ENCODE assay signal across 23 cellular contexts in the genomic region with DNA sequence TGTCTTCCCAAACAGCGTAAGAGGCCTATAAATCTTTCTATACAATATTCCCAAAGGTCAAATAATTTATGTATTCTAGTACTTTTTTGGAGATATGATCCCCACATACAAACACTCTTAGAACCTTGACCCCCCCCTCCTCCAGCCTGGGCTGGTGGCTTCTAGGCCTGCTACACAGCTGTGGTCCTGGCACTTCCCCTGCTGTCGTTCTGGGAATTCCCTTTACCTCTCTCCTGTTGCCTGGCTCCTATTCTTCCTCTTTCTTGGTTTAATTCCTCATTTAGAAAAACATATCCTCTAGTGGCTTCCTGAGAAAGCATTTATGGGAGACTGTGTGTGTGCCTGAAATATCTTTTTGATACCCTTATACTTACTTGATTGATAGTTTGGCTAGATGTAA. TPM values are rescaled to one million over a fixed set of nuclear protein-coding genes. Genes with fewer than 3 reads are reported as not detected.
DNase-seq lines count a peak whose midpoint lies in the region; ATAC-seq, FAIRE-seq and TF ChIP-seq lines count a peak whose summit lies in the region.
"Had no signal": no experiment of that assay in that cellular context is flagged by ENCODE, and none has a peak within 500 bp of the region (broad histone marks: within the 10 kb centered on the region; RNA-seq: fewer than 3 reads in every experiment).

No MANE protein-coding gene starts in this region.

- no peaks in the 10 kb centered on the region for H3K9me3 Mint-ChIP-seq in natural killer cell treated with Interleukin-12 subunit alpha and Interleukin-12 subunit beta and Interleukin-15 and Interleukin-18, amount 100 ng/mL, for 72 hours
- no peaks in the 10 kb centered on the region for H3K9me3 Mint-ChIP-seq in natural killer cell
- no peaks in the 10 kb centered on the region for H3K9me3 Mint-ChIP-seq in central memory CD8-positive, alpha-beta T cell
- H3K9me3 Mint-ChIP-seq: activated naive CD4-positive, alpha-beta T cell treated with anti-CD3 and anti-CD28 coated beads for 36 hours had no signal

- intact Hi-C loops in natural killer cell (cut with micrococcal nuclease) = no loop called here

- no peaks in the 10 kb centered on the region for H3K27me3 Mint-ChIP-seq in natural killer cell treated with Interleukin-12 subunit alpha and Interleukin-12 subunit beta and Interleukin-15 and Interleukin-18, amount 100 ng/mL, for 72 hours
- no peaks in the 10 kb centered on the region for H3K27me3 Mint-ChIP-seq in natural killer cell (ENCODE audit: low read depth in 2 of 2)
- no peaks in the 10 kb centered on the region for H3K27me3 Mint-ChIP-seq in central memory CD8-positive, alpha-beta T cell

- H3K27ac Mint-ChIP-seq in natural killer cell treated with Interleukin-12 subunit alpha and Interleukin-12 subunit beta and Interleukin-15 and Interleukin-18, amount 100 ng/mL, for 72 hours = peak overlapping the region; percentile 65 to 93
- no peak overlapping the region for H3K27ac Mint-ChIP-seq in natural killer cell
- H3K27ac Mint-ChIP-seq in central memory CD8-positive, alpha-beta T cell (ENCODE audit: low read depth) = peak overlapping the region; percentile 49
- H3K27ac Mint-ChIP-seq: activated CD8-positive, alpha-beta T cell treated with anti-CD3 and anti-CD28 coated beads, Interleukin-2, amount 10 ng/mL, durations not matched to agents 7 days and 5 days; activated naive CD4-positive, alpha-beta T cell treated with anti-CD3 and anti-CD28 coated beads for 36 hours had no signal

- no peak for FAIRE-seq in small intestine (lab: Jason Lieb, UNC)

- H3K36me3 Mint-ChIP-seq in natural killer cell treated with Interleukin-12 subunit alpha and Interleukin-12 subunit beta and Interleukin-15 and Interleukin-18, amount 100 ng/mL, for 72 hours = no peaks in the 10 kb centered on the region
- H3K36me3 Mint-ChIP-seq in natural killer cell = no peaks in the 10 kb centered on the region
- H3K36me3 Mint-ChIP-seq in central memory CD8-positive, alpha-beta T cell (ENCODE audit: insufficient read depth) = peaks cover 7% of the 10 kb centered on the region

- H3K27ac ChIP-seq in small intestine (ENCODE audit: low read depth in 1 of 2, low read length in 1 of 2) = no peak overlapping the region
- H3K27ac ChIP-seq: dorsolateral prefrontal cortex, KMS-11, left ventricle myocardium inferior had no signal

- peaks cover 41 to 44% of the 10 kb centered on the region in 2 donors for H3K4me1 Mint-ChIP-seq in natural killer cell treated with Interleukin-12 subunit alpha and Interleukin-12 subunit beta and Interleukin-15 and Interleukin-18, amount 100 ng/mL, for 72 hours (ENCODE audit: low read depth in 2 of 2)
- H3K4me1 Mint-ChIP-seq in natural killer cell = peaks cover 23 to 34% of the 10 kb centered on the region in 2 donors
- peaks cover 34% of the 10 kb centered on the region for H3K4me1 Mint-ChIP-seq in central memory CD8-positive, alpha-beta T cell

- no peak for TF ChIP-seq CTCF in natural killer cell (IDR thresholded peaks at IDR 0.05)

- H3K4me3 Mint-ChIP-seq in natural killer cell treated with Interleukin-12 subunit alpha and Interleukin-12 subunit beta and Interleukin-15 and Interleukin-18, amount 100 ng/mL, for 72 hours = peak overlapping the region; percentile 14
- H3K4me3 Mint-ChIP-seq in natural killer cell = no peak overlapping the region
- H3K4me3 Mint-ChIP-seq in central memory CD8-positive, alpha-beta T cell = no peak overlapping the region
- H3K4me3 Mint-ChIP-seq: activated CD8-positive, alpha-beta T cell treated with anti-CD3 and anti-CD28 coated beads, Interleukin-2, amount 10 ng/mL, durations not matched to agents 7 days and 5 days; activated naive CD4-positive, alpha-beta T cell treated with anti-CD3 and anti-CD28 coated beads for 36 hours; CD8-positive, alpha-beta memory T cell; immature natural killer cell had no signal

- peaks cover 0 to 6% of the 10 kb centered on the region in 2 donors for H3K4me1 ChIP-seq in small intestine (ENCODE audit: control insufficient read depth in 2 of 2, insufficient read depth in 1 of 2, low read depth in 1 of 2, low read length in 1 of 2)

- no peaks in the 10 kb centered on the region for H3K9me3 ChIP-seq in small intestine (ENCODE audit: control insufficient read depth, low read depth)
- H3K9me3 ChIP-seq: HAP-1, left ventricle myocardium inferior had no signal

- H3K27me3 ChIP-seq in small intestine (ENCODE audit: control insufficient read depth in 2 of 2, insufficient read depth in 2 of 2, low read length in 2 of 2) = no peaks in the 10 kb centered on the region

- no peak for DNase-seq in natural killer cell treated with Interleukin-12 subunit alpha and Interleukin-12 subunit beta and Interleukin-15 and Interleukin-18, amount 100 ng/mL, for 72 hours (ENCODE audit: low spot score)
- DNase-seq in natural killer cell (no peak), NCI-H69 (lab: John Stamatoyannopoulos, UW) (peak; percentile 22), small intestine (no peak), OCI-M2 (lab: John Stamatoyannopoulos, UW; ENCODE audit: unreplicated experiment) (no peak), AG08395 (ENCODE audit: low spot score) (no peak)
- DNase-seq in central memory CD8-positive, alpha-beta T cell (ENCODE audit: low spot score in 2 of 2) = no peak
- DNase-seq: activated CD4-positive, CD25-positive, alpha-beta regulatory T cell; activated CD8-positive, alpha-beta T cell treated with anti-CD3 and anti-CD28 coated beads, Interleukin-2, amount 10 ng/mL, durations not matched to agents 7 days and 5 days; activated naive CD4-positive, alpha-beta T cell treated with anti-CD3 and anti-CD28 coated beads for 36 hours; activated T-cell treated with anti-CD3 and anti-CD28 coated beads, Interleukin-2, amount 50 U/mL, for 1 hour; amygdala; CD8-positive, alpha-beta memory T cell; DND-41; dorsolateral prefrontal cortex; immature natural killer cell; left ventricle myocardium inferior; NCI-H1105; NCI-H510A; nucleus accumbens had no signal

- no peak overlapping the region for H3K4me3 ChIP-seq in small intestine (ENCODE audit: low read depth in 1 of 2, low read length in 2 of 2)
- H3K4me3 ChIP-seq: dorsolateral prefrontal cortex, HAP-1, left ventricle myocardium inferior had no signal

- WGBS in small intestine, 3 donors = 78 to 91% (median 80%) methylated on average over 2 of the region's 2 CpGs

- H3K36me3 ChIP-seq in small intestine (ENCODE audit: control insufficient read depth in 2 of 2, insufficient read depth in 2 of 2, low read length in 2 of 2) = no peaks in the 10 kb centered on the region
- H3K36me3 ChIP-seq: HAP-1, left ventricle myocardium inferior had no signal

- ATAC-seq in natural killer cell treated with Interleukin-12 subunit alpha and Interleukin-12 subunit beta and Interleukin-15 and Interleukin-18, amount 100 ng/mL, for 72 hours = no peak
- ATAC-seq in natural killer cell (no peak), GM18517 (IDR thresholded peaks at IDR 0.05; ENCODE audit: unreplicated experiment) (no peak)
- no peak for ATAC-seq in central memory CD8-positive, alpha-beta T cell (replicated peaks; ENCODE audit: extremely low read depth, poor library complexity, severe bottlenecking)
- ATAC-seq: activated CD8-positive, alpha-beta T cell treated with anti-CD3 and anti-CD28 coated beads, Interleukin-2, amount 10 ng/mL, durations not matched to agents 7 days and 5 days had no signal

RNA-seq across cellular contexts. Expression of a gene that starts 4.1 kb away (rescaled TPM):
- total RNA-seq in natural killer cell treated with Interleukin-12 subunit alpha and Interleukin-12 subunit beta and Interleukin-15 and Interleukin-18, amount 100 ng/mL, for 72 hours = under 1 TPM in 1 of 2 donors, not detected in 1; 0.05 TPM
- under 1 TPM; 0.24 to 0.93 (median 0.50) TPM for total RNA-seq in natural killer cell
- polyA plus RNA-seq in small intestine = under 1 TPM in 2 of 3 donors, not detected in 1; 0.27 to 0.54 TPM

Comparison
In these comparisons a context has a peak if more than half of its experiments do, and no peak if none do; other contexts are left out.
1. H3K27ac Mint-ChIP-seq: peak in natural killer cell treated with Interleukin-12 subunit alpha and Interleukin-12 subunit beta and Interleukin-15 and Interleukin-18, amount 100 ng/mL, for 72 hours (2 of 2) and central memory CD8-positive, alpha-beta T cell (single experiment); none in natural killer cell (0 of 2).